Comparison of ENCODE assay signal across 9 cellular contexts in genomic region chr3:10322355-10322715, GRCh38. TPM values are rescaled to one million over a fixed set of nuclear protein-coding genes. Genes with fewer than 3 reads are reported as not detected.
DNase-seq lines count a peak whose midpoint lies in the region; ATAC-seq and TF ChIP-seq lines count a peak whose summit lies in the region.
"Had no signal": no experiment of that assay in that cellular context is flagged by ENCODE, and none has a peak within 500 bp of the region (broad histone marks: within the 10 kb centered on the region; RNA-seq: fewer than 3 reads in every experiment).

No MANE protein-coding gene starts in this region.

- no peaks in the 10 kb centered on the region for H3K9me3 ChIP-seq in Loucy (ENCODE audit: insufficient read depth, low read depth, low read length)

- intact Hi-C loops in activated CD4-positive, alpha-beta T cell treated with anti-CD3 and anti-CD28 coated beads, Interleukin-2, amount 10 ng/mL, durations not matched to agents 24 days and 14 days (cut with micrococcal nuclease), result loop anchor here (5.0 kb wide), 1 partner anchor 480 kb away; the partner anchor contains the start of gene RPUSD3

- H3K36me3 ChIP-seq in Loucy (ENCODE audit: insufficient read depth, low read length) (peaks cover 10% of the 10 kb centered on the region; the same call in 1 of the 2 replicates), brain microvascular endothelial cell (replicated peaks) (peaks cover 24% of the 10 kb centered on the region)

- no peak overlapping the region for H3K9ac ChIP-seq in Loucy (ENCODE audit: low read depth, low read length, poor library complexity, severe bottlenecking)

- H3K27ac ChIP-seq in brain microvascular endothelial cell, result no peak overlapping the region

- peaks cover 8% of the 10 kb centered on the region for H3K4me1 ChIP-seq in Loucy (ENCODE audit: insufficient read depth, low read length, poor library complexity, severe bottlenecking)

- peak; percentile 80 for DNase-seq in activated CD4-positive, alpha-beta T cell treated with anti-CD3 and anti-CD28 coated beads, Interleukin-2, amount 10 ng/mL, durations not matched to agents 24 days and 14 days
- DNase-seq in activated CD4-positive, alpha-beta T cell treated with anti-CD3 and anti-CD28 coated beads for 4 hours, result no peak
- DNase-seq in brain microvascular endothelial cell (no peak), retinal pigment epithelial cell (ENCODE audit: low read depth) (no peak), GF-D8 (lab: John Stamatoyannopoulos, UW) (no peak)

- H3K9me2 ChIP-seq in Loucy (replicated peaks; ENCODE audit: low read depth, low read length), result no peaks in the 10 kb centered on the region

- H3K79me2 ChIP-seq in Loucy (ENCODE audit: insufficient read depth, low read length), result peaks cover 35% of the 10 kb centered on the region

- H2AFZ ChIP-seq in Loucy (ENCODE audit: low read length), result no peak overlapping the region

- H3K4me3 ChIP-seq in Loucy (ENCODE audit: low read length, poor library complexity, severe bottlenecking) (no peak overlapping the region), brain microvascular endothelial cell (ENCODE audit: low read depth, low read length) (no peak overlapping the region), retinal pigment epithelial cell (ENCODE audit: low read length) (no peak overlapping the region)

- no peak overlapping the region for H3K4me3 Mint-ChIP-seq in activated CD4-positive, alpha-beta T cell treated with anti-CD3 and anti-CD28 coated beads, Interleukin-2, amount 10 ng/mL, durations not matched to agents 24 days and 14 days

- H3K4me1 Mint-ChIP-seq in activated CD4-positive, alpha-beta T cell treated with anti-CD3 and anti-CD28 coated beads, Interleukin-2, amount 10 ng/mL, durations not matched to agents 24 days and 14 days, result peaks cover 23% of the 10 kb centered on the region

- H3K36me3 Mint-ChIP-seq in activated CD4-positive, alpha-beta T cell treated with anti-CD3 and anti-CD28 coated beads, Interleukin-2, amount 10 ng/mL, durations not matched to agents 24 days and 14 days (ENCODE audit: low read depth), result peaks cover 17% of the 10 kb centered on the region

- in situ Hi-C loops in brain microvascular endothelial cell (cut with HindIII; ENCODE audit: low pct_ligation_motif_present, low sequenced_read_pairs), result no loop called here

- H3K27me3 ChIP-seq in Loucy (ENCODE audit: insufficient read depth, low read length, poor library complexity, severe bottlenecking), result no peaks in the 10 kb centered on the region
- peaks cover 6% of the 10 kb centered on the region for H3K27me3 ChIP-seq in brain microvascular endothelial cell (replicated peaks)

- H3F3A ChIP-seq in Loucy (ENCODE audit: low read depth), result no peaks in the 10 kb centered on the region

- H3K9me3 Mint-ChIP-seq in activated CD4-positive, alpha-beta T cell treated with anti-CD3 and anti-CD28 coated beads, Interleukin-2, amount 10 ng/mL, durations not matched to agents 24 days and 14 days, result no peaks in the 10 kb centered on the region

- peaks cover 19% of the 10 kb centered on the region for H3K27me3 Mint-ChIP-seq in activated CD4-positive, alpha-beta T cell treated with anti-CD3 and anti-CD28 coated beads, Interleukin-2, amount 10 ng/mL, durations not matched to agents 24 days and 14 days

- H3K4me2 ChIP-seq in Loucy (ENCODE audit: low read depth, low read length, poor library complexity, severe bottlenecking), result no peak overlapping the region

- ATAC-seq in GM21381 (IDR thresholded peaks at IDR 0.05; ENCODE audit: unreplicated experiment) (no peak), GM18909 (IDR thresholded peaks at IDR 0.05; ENCODE audit: poor library complexity, unreplicated experiment) (no peak)
- ATAC-seq: activated CD4-positive, CD25-positive, alpha-beta regulatory T cell treated with anti-CD3 and anti-CD28 coated beads, Interleukin-2, amount 50 U/mL, for 24 hours had no signal

- no peak overlapping the region for H3K27ac Mint-ChIP-seq in activated CD4-positive, alpha-beta T cell treated with anti-CD3 and anti-CD28 coated beads, Interleukin-2, amount 10 ng/mL, durations not matched to agents 24 days and 14 days

- peaks cover 19% of the 10 kb centered on the region for H4K20me1 ChIP-seq in Loucy (ENCODE audit: insufficient read depth, low read length, poor library complexity, severe bottlenecking)

- TF ChIP-seq CTCF in Loucy (conservative IDR thresholded peaks at IDR 0.05; ENCODE audit: low read length), result peak; percentile 72
- TF ChIP-seq CTCF in brain microvascular endothelial cell (IDR thresholded peaks at IDR 0.05; ENCODE audit: low read depth, low read length, missing control alignments), result peak; percentile 48
- TF ChIP-seq CTCF in retinal pigment epithelial cell (conservative IDR thresholded peaks at IDR 0.05; ENCODE audit: low read depth, low read length), result peak; percentile 45

RNA-seq across cellular contexts. Expression of gene SEC13, which starts 1.4 kb away (rescaled TPM):
- total RNA-seq in activated CD4-positive, alpha-beta T cell treated with anti-CD3 and anti-CD28 coated beads, Interleukin-2, amount 10 ng/mL, durations not matched to agents 24 days and 14 days, result 128 and 131 TPM in 2 replicates

RNA-seq across cellular contexts. Expression of gene GHRL, which starts 29.6 kb away (rescaled TPM):
- total RNA-seq in activated CD4-positive, alpha-beta T cell treated with anti-CD3 and anti-CD28 coated beads, Interleukin-2, amount 10 ng/mL, durations not matched to agents 24 days and 14 days, result 0.43 and 1.3 TPM in 2 replicates
